Comparison of ENCODE assay signal across 20 cellular contexts in the genomic region with DNA sequence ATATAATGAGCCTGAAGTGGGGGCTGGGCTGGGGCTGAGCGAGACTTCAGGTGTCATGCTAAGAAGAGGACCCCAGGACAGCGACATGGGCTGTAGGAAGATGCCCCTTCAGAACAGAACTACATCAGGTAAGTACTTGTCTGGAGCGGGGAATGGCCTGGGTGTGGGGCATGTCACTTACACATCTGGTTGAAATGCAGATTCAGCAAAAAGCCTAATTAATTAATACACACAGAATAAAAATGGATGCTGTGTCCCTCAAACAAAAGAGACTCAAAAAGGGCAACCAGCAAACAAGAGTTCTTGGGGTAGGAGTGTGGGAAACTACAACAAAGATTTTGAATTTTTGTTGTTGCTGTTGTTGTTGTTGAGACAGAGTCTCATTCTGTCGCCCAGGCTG. TPM values are rescaled to one million over a fixed set of nuclear protein-coding genes. Genes with fewer than 3 reads are reported as not detected.
A peak's percentile ranks its signal among the peaks of the same experiment; 100 is the strongest.
DNase-seq lines count a peak whose midpoint lies in the region; ATAC-seq, FAIRE-seq and TF ChIP-seq lines count a peak whose summit lies in the region.
"Had no signal": no experiment of that assay in that cellular context is flagged by ENCODE, and none has a peak within 500 bp of the region (broad histone marks: within the 10 kb centered on the region; RNA-seq: fewer than 3 reads in every experiment).

No MANE protein-coding gene starts in this region.

- no peaks in the 10 kb centered on the region for H4K20me1 ChIP-seq in HepG2 (ENCODE audit: insufficient read depth, low read length)

- no peak overlapping the region for H2AFZ ChIP-seq in HepG2 (ENCODE audit: low read length)

- DNase-seq in T-helper 2 cell treated with Interferon-gamma antibody and Interleukin-4, amounts not matched to agents 5 μg/mL and 100 μg/mL, for 36 hours (ENCODE audit: low spot score) = no peak
- DNase-seq in T-helper 2 cell = no peak
- no peak for DNase-seq in HepG2 (ENCODE audit: low spot score)
- no peak for DNase-seq in right lobe of liver
- no peak for DNase-seq in activated CD8-positive, alpha-beta T cell treated with anti-CD3 and anti-CD28 coated beads for 36 hours
- DNase-seq in NCI-H2029 (lab: John Stamatoyannopoulos, UW) = no peak
- no peak for DNase-seq in A673 (ENCODE audit: low spot score)
- DNase-seq: 8988T, DMS79 treated with DMSO at 0.1 percent for 48 hours, GOT3, NCI-H1105, NCI-H2081 treated with DMSO at 0.1 percent for 48 hours, NCI-H446 treated with DMSO at 0.1 percent for 48 hours had no signal

- no peaks in the 10 kb centered on the region for H3K36me3 Mint-ChIP-seq in T-helper 2 cell treated with Interferon-gamma antibody and Interleukin-4, amounts not matched to agents 5 μg/mL and 100 μg/mL, for 36 hours (ENCODE audit: low read depth)
- no peaks in the 10 kb centered on the region for H3K36me3 Mint-ChIP-seq in activated CD8-positive, alpha-beta T cell treated with anti-CD3 and anti-CD28 coated beads for 36 hours (ENCODE audit: low read depth)

- H3K9me3 ChIP-seq in HepG2 (ENCODE audit: low read length) (no peaks in the 10 kb centered on the region), right lobe of liver (no peaks in the 10 kb centered on the region), neutrophil (no peaks in the 10 kb centered on the region), A673 (ENCODE audit: low read depth, low read length, poor library complexity, severe bottlenecking) (no peaks in the 10 kb centered on the region)

- TF ChIP-seq RAD21 in HepG2 (CRISPR knock-in tag; IDR thresholded peaks at IDR 0.05) = no peak

- CTCF ChIA-PET in HepG2 (lab: Yijun Ruan, JAX; ENCODE audit: low intra/inter-chr PET ratio, low total read pairs) (no interaction called here), A673 (lab: Charles Lee) (no interaction called here)
- CTCF ChIA-PET in activated CD8-positive, alpha-beta T cell treated with anti-CD3 and anti-CD28 coated beads for 36 hours (lab: Charles Lee) = interaction anchor here (0.8 to 3.1 kb wide), 15 partner anchors 8 to 186 kb away, joined by 3 to 29 read pairs (median 5); a partner anchor contains a TSS

- peak overlapping the region; percentile 83 for H3K4me3 Mint-ChIP-seq in T-helper 2 cell treated with Interferon-gamma antibody and Interleukin-4, amounts not matched to agents 5 μg/mL and 100 μg/mL, for 36 hours
- H3K4me3 Mint-ChIP-seq in activated CD8-positive, alpha-beta T cell treated with anti-CD3 and anti-CD28 coated beads for 36 hours = peak overlapping the region; percentile 69

- H3K4me1 Mint-ChIP-seq in T-helper 2 cell treated with Interferon-gamma antibody and Interleukin-4, amounts not matched to agents 5 μg/mL and 100 μg/mL, for 36 hours (ENCODE audit: low read depth) = peaks cover 39% of the 10 kb centered on the region
- H3K4me1 Mint-ChIP-seq in activated CD8-positive, alpha-beta T cell treated with anti-CD3 and anti-CD28 coated beads for 36 hours (ENCODE audit: low read depth) = peaks cover 41% of the 10 kb centered on the region

- TF ChIP-seq POLR2A in HepG2 (IDR thresholded peaks at IDR 0.05; ENCODE audit: insufficient read depth in 1 of 2, low read depth in 2 of 2, low read length in 2 of 2) = no peak
- TF ChIP-seq POLR2A in right lobe of liver (IDR thresholded peaks at IDR 0.05) = no peak

- FAIRE-seq in HepG2 (lab: Jason Lieb, UNC) = no peak
- FAIRE-seq: HTR-8/SVneo, RCC 7860 had no signal

- H3K79me2 ChIP-seq in HepG2 (ENCODE audit: insufficient read depth, low read length) = no peaks in the 10 kb centered on the region

- POLR2A ChIA-PET in HepG2 (lab: Yijun Ruan, JAX) = no interaction called here
- POLR2A ChIA-PET in activated CD8-positive, alpha-beta T cell treated with anti-CD3 and anti-CD28 coated beads for 36 hours (lab: Charles Lee) = interaction anchor here (0.7 to 2.1 kb wide), 3 partner anchors 10 to 39 kb away, joined by 3 to 11 read pairs (median 5); a partner anchor contains a TSS
- POLR2A ChIA-PET in A673 (lab: Charles Lee; ENCODE audit: low non-redundant PET) = no interaction called here

- H3K4me2 ChIP-seq in HepG2 (ENCODE audit: low read depth, low read length) = no peak overlapping the region

- H3K9ac ChIP-seq in HepG2 (ENCODE audit: insufficient read depth, low read depth, low read length) = no peak overlapping the region

- H3K4me3 ChIP-seq in HepG2 (replicated peaks in 1 of 3; ENCODE audit: insufficient read depth in 1 of 3, low read depth in 2 of 3, low read length in 3 of 3) = no peak overlapping the region
- no peak overlapping the region for H3K4me3 ChIP-seq in right lobe of liver
- peak overlapping the region in 1 of 2 experiments; percentile 79 for H3K4me3 ChIP-seq in neutrophil (ENCODE audit: low read depth in 1 of 2, low read length in 1 of 2)
- no peak overlapping the region for H3K4me3 ChIP-seq in A673 (ENCODE audit: low read depth, low read length, poor library complexity, severe bottlenecking)

- ATAC-seq in HepG2 (no peak), right lobe of liver (no peak)
- no peak for ATAC-seq in activated CD8-positive, alpha-beta T cell treated with anti-CD3 and anti-CD28 coated beads for 36 hours
- ATAC-seq: HCT116, Right ventricle myocardium inferior had no signal

- TF ChIP-seq EP300 in HepG2 (IDR thresholded peaks at IDR 0.05; ENCODE audit: low read depth in 2 of 2, low read length in 2 of 2) (no peak), HepG2 (CRISPR knock-in tag; IDR thresholded peaks at IDR 0.05; ENCODE audit: borderline replicate concordance) (no peak)

- H3K36me3 ChIP-seq in HepG2 (replicated peaks in 1 of 2; ENCODE audit: control insufficient read depth in 1 of 2, insufficient read depth in 2 of 2, low read length in 2 of 2) (no peaks in the 10 kb centered on the region), right lobe of liver (no peaks in the 10 kb centered on the region), neutrophil (peaks cover 21% of the 10 kb centered on the region), A673 (ENCODE audit: insufficient read depth, low read length, poor library complexity, severe bottlenecking) (no peaks in the 10 kb centered on the region)

- H3K27me3 Mint-ChIP-seq in T-helper 2 cell treated with Interferon-gamma antibody and Interleukin-4, amounts not matched to agents 5 μg/mL and 100 μg/mL, for 36 hours (ENCODE audit: low read depth) = no peaks in the 10 kb centered on the region
- H3K27me3 Mint-ChIP-seq in activated CD8-positive, alpha-beta T cell treated with anti-CD3 and anti-CD28 coated beads for 36 hours = no peaks in the 10 kb centered on the region

- H3K4me1 ChIP-seq in HepG2 (ENCODE audit: insufficient read depth, low read length) = peaks cover 7% of the 10 kb centered on the region; the same call in 1 of the 2 replicates
- no peaks in the 10 kb centered on the region for H3K4me1 ChIP-seq in right lobe of liver
- H3K4me1 ChIP-seq in neutrophil (ENCODE audit: control insufficient read depth in 1 of 2, insufficient read depth in 1 of 2, low read depth in 1 of 2, low read length in 1 of 2) = peaks cover 36 to 57% of the 10 kb centered on the region in 2 experiments
- H3K4me1 ChIP-seq in A673 (ENCODE audit: insufficient read depth, low read length, poor library complexity, severe bottlenecking) = no peaks in the 10 kb centered on the region

- 57% methylated on average over 4 of the region's 4 CpGs for WGBS in HepG2 (ENCODE audit: low lambda C conversion rate)
- WGBS in right lobe of liver (ENCODE audit: insufficient coverage, low coverage, low lambda C conversion rate, missing lambda C conversion rate) = no CpG with 5 or more reads among the region's 4 CpGs

- H3K27ac Mint-ChIP-seq in T-helper 2 cell treated with Interferon-gamma antibody and Interleukin-4, amounts not matched to agents 5 μg/mL and 100 μg/mL, for 36 hours = no peak overlapping the region
- H3K27ac Mint-ChIP-seq in activated CD8-positive, alpha-beta T cell treated with anti-CD3 and anti-CD28 coated beads for 36 hours = no peak overlapping the region

- BruUV-seq in HepG2 (replicated peaks; lab: Mats Ljungman, UMichigan) = no TSS peak
- no TSS peak for BruUV-seq in A673 (replicated peaks; lab: Mats Ljungman, UMichigan)

- in situ Hi-C loops in HepG2 (cut with HindIII; ENCODE audit: extremely low pct_ligation_motif_present, low pct_unique_long_range_greater_than_20kb) = no loop called here

- no peaks in the 10 kb centered on the region for H3K9me3 Mint-ChIP-seq in T-helper 2 cell treated with Interferon-gamma antibody and Interleukin-4, amounts not matched to agents 5 μg/mL and 100 μg/mL, for 36 hours
- no peaks in the 10 kb centered on the region for H3K9me3 Mint-ChIP-seq in activated CD8-positive, alpha-beta T cell treated with anti-CD3 and anti-CD28 coated beads for 36 hours

- H3K27me3 ChIP-seq in HepG2 (ENCODE audit: control insufficient read depth in 1 of 2, insufficient read depth in 2 of 2, low read length in 2 of 2) (peaks cover 5 to 25% of the 10 kb centered on the region in 2 experiments; a peak in 4 of 5 replicates), right lobe of liver (no peaks in the 10 kb centered on the region), neutrophil (no peaks in the 10 kb centered on the region), A673 (replicated peaks; ENCODE audit: insufficient read depth, low read depth, low read length, poor library complexity) (no peaks in the 10 kb centered on the region)

- intact Hi-C loops in HepG2 (cut with micrococcal nuclease; ENCODE audit: unreplicated experiment) = no loop called here
- intact Hi-C loops in right lobe of liver (cut with DNase I) = no loop called here
- intact Hi-C loops in activated CD8-positive, alpha-beta T cell treated with anti-CD3 and anti-CD28 coated beads for 36 hours (cut with micrococcal nuclease) = no loop called here
- intact Hi-C loops in A673 (cut with micrococcal nuclease; ENCODE audit: unreplicated experiment) = no loop called here

- no peak for TF ChIP-seq CTCF in HepG2 (CRISPR knock-in tag; IDR thresholded peaks at IDR 0.05)
- TF ChIP-seq CTCF in right lobe of liver (IDR thresholded peaks at IDR 0.05) = no peak
- TF ChIP-seq CTCF in activated CD8-positive, alpha-beta T cell treated with anti-CD3 and anti-CD28 coated beads for 36 hours (IDR thresholded peaks at IDR 0.05) = no peak
- no peak for TF ChIP-seq CTCF in neutrophil (IDR thresholded peaks at IDR 0.05)
- TF ChIP-seq CTCF in A673 (conservative IDR thresholded peaks at IDR 0.05; ENCODE audit: low read depth, low read length) = no peak

- H3K27ac ChIP-seq in HepG2 (ENCODE audit: extremely low read length, insufficient read depth, low read length) (no peak overlapping the region), right lobe of liver (no peak overlapping the region), neutrophil (peak overlapping the region; percentile 90), A673 (ENCODE audit: low read depth, low read length, poor library complexity, severe bottlenecking) (no peak overlapping the region)

RNA-seq across cellular contexts. Expression of a gene that starts 11.8 kb away (rescaled TPM):
- total RNA-seq in HepG2 (2016; rRNA removed; fragmentation: Illumina TruSeq; extraction: Trizol) (not detected in 2 replicates), right lobe of liver (under 1 TPM in 3 of 6 experiments, not detected in 3; 0.44 to 0.83 (median 0.55) TPM), A673 (2021) (not detected in 2 replicates)
- total RNA-seq in HepG2 (2016; cell fraction: cytosol; rRNA removed; fragmentation: Illumina TruSeq; extraction: Trizol; ENCODE audit: low read depth) = not detected in 2 replicates
- not detected in 2 replicates for total RNA-seq in HepG2 (2016; cell fraction: insoluble cytoplasmic fraction; rRNA removed; fragmentation: Illumina TruSeq; extraction: Trizol)
- total RNA-seq in HepG2 (2016; cell fraction: membrane; rRNA removed; fragmentation: Illumina TruSeq; extraction: Trizol) = not detected in 2 replicates
- not detected in 2 replicates for total RNA-seq in HepG2 (2016; cell fraction: nucleus; rRNA removed; fragmentation: Illumina TruSeq; extraction: Trizol)
- not detected in 2 replicates for polyA plus RNA-seq in HepG2 (2011; rRNA removed)
- not detected in 2 replicates for polyA plus RNA-seq in HepG2 (2011; cell fraction: cytosol; rRNA removed)
- not detected in 2 replicates for polyA plus RNA-seq in HepG2 (2011; cell fraction: nucleus; rRNA removed)
- polyA plus RNA-seq in HepG2 (2012) = not detected in 2 replicates
- polyA plus RNA-seq in HepG2 (2016; cell fraction: cytosol; fragmentation: Illumina TruSeq; extraction: Trizol; ENCODE audit: low read depth) = not detected in 2 replicates
- polyA plus RNA-seq in HepG2 (2016; cell fraction: insoluble cytoplasmic fraction; fragmentation: Illumina TruSeq; extraction: Trizol; ENCODE audit: low read depth) = not detected in 2 replicates
- not detected in 2 replicates for polyA plus RNA-seq in HepG2 (2016; cell fraction: membrane; fragmentation: Illumina TruSeq; extraction: Trizol; ENCODE audit: low read depth)
- polyA plus RNA-seq in HepG2 (2016; cell fraction: nucleus; fragmentation: Illumina TruSeq; extraction: Trizol; ENCODE audit: insufficient read depth, low read depth) = not detected in 2 replicates
- polyA minus RNA-seq in HepG2 (2011; rRNA and poly(A)+ RNA removed; ENCODE audit: low replicate concordance) = not detected in 2 replicates
- polyA minus RNA-seq in HepG2 (2011; cell fraction: cytosol; rRNA and poly(A)+ RNA removed) = not detected in 2 replicates
- not detected in 2 replicates for polyA minus RNA-seq in HepG2 (2011; cell fraction: nucleus; rRNA and poly(A)+ RNA removed)
- total RNA-seq in activated CD8-positive, alpha-beta T cell treated with anti-CD3 and anti-CD28 coated beads for 36 hours = under 1 TPM in 1 of 2 experiments, not detected in 1; 0.29 TPM
- total RNA-seq: G401 had no signal
- polyA plus RNA-seq: BJ had no signal

RNA-seq across cellular contexts. Expression of a gene that starts 13.5 kb away (rescaled TPM):
- 20.6 and 29.2 TPM in 2 replicates for total RNA-seq in HepG2 (2016; rRNA removed; fragmentation: Illumina TruSeq; extraction: Trizol)
- total RNA-seq in HepG2 (2016; cell fraction: cytosol; rRNA removed; fragmentation: Illumina TruSeq; extraction: Trizol; ENCODE audit: low read depth) = 14.7 and 15.6 TPM in 2 replicates
- total RNA-seq in HepG2 (2016; cell fraction: insoluble cytoplasmic fraction; rRNA removed; fragmentation: Illumina TruSeq; extraction: Trizol) = 18.9 and 30.0 TPM in 2 replicates
- 39.9 and 42.8 TPM in 2 replicates for total RNA-seq in HepG2 (2016; cell fraction: membrane; rRNA removed; fragmentation: Illumina TruSeq; extraction: Trizol)
- 19.8 and 22.0 TPM in 2 replicates for total RNA-seq in HepG2 (2016; cell fraction: nucleus; rRNA removed; fragmentation: Illumina TruSeq; extraction: Trizol)
- 48.7 and 62.0 TPM in 2 replicates for polyA plus RNA-seq in HepG2 (2011; rRNA removed)
- polyA plus RNA-seq in HepG2 (2011; cell fraction: cytosol; rRNA removed) = 53.5 and 62.3 TPM in 2 replicates
- polyA plus RNA-seq in HepG2 (2011; cell fraction: nucleus; rRNA removed) = 50.7 and 56.5 TPM in 2 replicates
- polyA plus RNA-seq in HepG2 (2012) = 36.1 and 48.8 TPM in 2 replicates
- 21.8 and 24.0 TPM in 2 replicates for polyA plus RNA-seq in HepG2 (2016; cell fraction: cytosol; fragmentation: Illumina TruSeq; extraction: Trizol; ENCODE audit: low read depth)
- 31.5 and 37.2 TPM in 2 replicates for polyA plus RNA-seq in HepG2 (2016; cell fraction: insoluble cytoplasmic fraction; fragmentation: Illumina TruSeq; extraction: Trizol; ENCODE audit: low read depth)
- 48.5 and 52.0 TPM in 2 replicates for polyA plus RNA-seq in HepG2 (2016; cell fraction: membrane; fragmentation: Illumina TruSeq; extraction: Trizol; ENCODE audit: low read depth)
- polyA plus RNA-seq in HepG2 (2016; cell fraction: nucleus; fragmentation: Illumina TruSeq; extraction: Trizol; ENCODE audit: insufficient read depth, low read depth) = 51.6 and 59.3 TPM in 2 replicates
- polyA minus RNA-seq in HepG2 (2011; rRNA and poly(A)+ RNA removed; ENCODE audit: low replicate concordance) = 1.7 and 102 TPM in 2 replicates
- 14.7 and 19.2 TPM in 2 replicates for polyA minus RNA-seq in HepG2 (2011; cell fraction: cytosol; rRNA and poly(A)+ RNA removed)
- 16.0 and 25.4 TPM in 2 replicates for polyA minus RNA-seq in HepG2 (2011; cell fraction: nucleus; rRNA and poly(A)+ RNA removed)
- total RNA-seq in right lobe of liver = 1 to 10 TPM; 1.6 to 9.6 (median 5.4) TPM
- total RNA-seq in activated CD8-positive, alpha-beta T cell treated with anti-CD3 and anti-CD28 coated beads for 36 hours = 10 to 100 TPM; 48.0 to 49.4 TPM
- total RNA-seq in A673 (2021) = 25.5 and 31.1 TPM in 2 replicates

RNA-seq across cellular contexts. Expression of a gene that starts 24.8 kb away (rescaled TPM):
- total RNA-seq in HepG2 (2016; rRNA removed; fragmentation: Illumina TruSeq; extraction: Trizol) = 1.7 and 1.9 TPM in 2 replicates
- 0.30 TPM in 1 of 2 replicates, not detected in the other for total RNA-seq in HepG2 (2016; cell fraction: cytosol; rRNA removed; fragmentation: Illumina TruSeq; extraction: Trizol; ENCODE audit: low read depth)
- total RNA-seq in HepG2 (2016; cell fraction: insoluble cytoplasmic fraction; rRNA removed; fragmentation: Illumina TruSeq; extraction: Trizol) = 2.0 TPM in 2 replicates
- 0.77 and 0.93 TPM in 2 replicates for total RNA-seq in HepG2 (2016; cell fraction: membrane; rRNA removed; fragmentation: Illumina TruSeq; extraction: Trizol)
- 1.3 and 1.6 TPM in 2 replicates for total RNA-seq in HepG2 (2016; cell fraction: nucleus; rRNA removed; fragmentation: Illumina TruSeq; extraction: Trizol)
- polyA plus RNA-seq in HepG2 (2011; rRNA removed) = 2.9 and 3.0 TPM in 2 replicates
- 2.0 and 3.6 TPM in 2 replicates for polyA plus RNA-seq in HepG2 (2011; cell fraction: cytosol; rRNA removed)
- polyA plus RNA-seq in HepG2 (2011; cell fraction: nucleus; rRNA removed) = 3.5 and 4.0 TPM in 2 replicates
- polyA plus RNA-seq in HepG2 (2012) = 2.3 and 2.4 TPM in 2 replicates
- polyA plus RNA-seq in HepG2 (2016; cell fraction: cytosol; fragmentation: Illumina TruSeq; extraction: Trizol; ENCODE audit: low read depth) = 0.19 TPM in 1 of 2 replicates, not detected in the other
- 1.5 and 2.0 TPM in 2 replicates for polyA plus RNA-seq in HepG2 (2016; cell fraction: insoluble cytoplasmic fraction; fragmentation: Illumina TruSeq; extraction: Trizol; ENCODE audit: low read depth)
- 0.64 and 0.72 TPM in 2 replicates for polyA plus RNA-seq in HepG2 (2016; cell fraction: membrane; fragmentation: Illumina TruSeq; extraction: Trizol; ENCODE audit: low read depth)
- polyA plus RNA-seq in HepG2 (2016; cell fraction: nucleus; fragmentation: Illumina TruSeq; extraction: Trizol; ENCODE audit: insufficient read depth, low read depth) = 2.1 TPM in 2 replicates
- 2.2 and 5.1 TPM in 2 replicates for polyA minus RNA-seq in HepG2 (2011; rRNA and poly(A)+ RNA removed; ENCODE audit: low replicate concordance)
- 2.7 and 3.4 TPM in 2 replicates for polyA minus RNA-seq in HepG2 (2011; cell fraction: cytosol; rRNA and poly(A)+ RNA removed)
- 3.2 and 6.3 TPM in 2 replicates for polyA minus RNA-seq in HepG2 (2011; cell fraction: nucleus; rRNA and poly(A)+ RNA removed)
- 1 to 10 TPM in 2 of 6 experiments, under 1 TPM in 3, not detected in 1; 0.69 to 1.6 (median 0.90) TPM for total RNA-seq in right lobe of liver
- total RNA-seq in activated CD8-positive, alpha-beta T cell treated with anti-CD3 and anti-CD28 coated beads for 36 hours = 1 to 10 TPM; 5.4 to 6.2 TPM
- total RNA-seq in A673 (2021) = 5.5 and 7.1 TPM in 2 replicates

RNA-seq across cellular contexts. Expression of a gene that starts 38.6 kb away (rescaled TPM):
- total RNA-seq in HepG2 (2016; rRNA removed; fragmentation: Illumina TruSeq; extraction: Trizol) = 83.0 and 120 TPM in 2 replicates
- 262 and 384 TPM in 2 replicates for total RNA-seq in HepG2 (2016; cell fraction: cytosol; rRNA removed; fragmentation: Illumina TruSeq; extraction: Trizol; ENCODE audit: low read depth)
- 80.2 and 129 TPM in 2 replicates for total RNA-seq in HepG2 (2016; cell fraction: insoluble cytoplasmic fraction; rRNA removed; fragmentation: Illumina TruSeq; extraction: Trizol)
- total RNA-seq in HepG2 (2016; cell fraction: membrane; rRNA removed; fragmentation: Illumina TruSeq; extraction: Trizol) = 165 and 224 TPM in 2 replicates
- total RNA-seq in HepG2 (2016; cell fraction: nucleus; rRNA removed; fragmentation: Illumina TruSeq; extraction: Trizol) = 56.6 and 61.7 TPM in 2 replicates
- 152 and 167 TPM in 2 replicates for polyA plus RNA-seq in HepG2 (2011; rRNA removed)
- 201 and 220 TPM in 2 replicates for polyA plus RNA-seq in HepG2 (2011; cell fraction: cytosol; rRNA removed)
- polyA plus RNA-seq in HepG2 (2011; cell fraction: nucleus; rRNA removed) = 45.6 and 74.1 TPM in 2 replicates
- 78.5 and 108 TPM in 2 replicates for polyA plus RNA-seq in HepG2 (2012)
- polyA plus RNA-seq in HepG2 (2016; cell fraction: cytosol; fragmentation: Illumina TruSeq; extraction: Trizol; ENCODE audit: low read depth) = 345 and 456 TPM in 2 replicates
- polyA plus RNA-seq in HepG2 (2016; cell fraction: insoluble cytoplasmic fraction; fragmentation: Illumina TruSeq; extraction: Trizol; ENCODE audit: low read depth) = 86.2 and 89.6 TPM in 2 replicates
- polyA plus RNA-seq in HepG2 (2016; cell fraction: membrane; fragmentation: Illumina TruSeq; extraction: Trizol; ENCODE audit: low read depth) = 169 and 229 TPM in 2 replicates
- 90.2 and 116 TPM in 2 replicates for polyA plus RNA-seq in HepG2 (2016; cell fraction: nucleus; fragmentation: Illumina TruSeq; extraction: Trizol; ENCODE audit: insufficient read depth, low read depth)
- 41.9 and 49.9 TPM in 2 replicates for polyA minus RNA-seq in HepG2 (2011; rRNA and poly(A)+ RNA removed; ENCODE audit: low replicate concordance)
- polyA minus RNA-seq in HepG2 (2011; cell fraction: cytosol; rRNA and poly(A)+ RNA removed) = 32.4 and 34.8 TPM in 2 replicates
- polyA minus RNA-seq in HepG2 (2011; cell fraction: nucleus; rRNA and poly(A)+ RNA removed) = 23.4 and 35.9 TPM in 2 replicates
- 10 to 100 TPM in 4 of 6 experiments, 1 to 10 TPM in 2; 8.4 to 30.5 (median 14.0) TPM for total RNA-seq in right lobe of liver
- 10 to 100 TPM; 99.0 to 99.7 TPM for total RNA-seq in activated CD8-positive, alpha-beta T cell treated with anti-CD3 and anti-CD28 coated beads for 36 hours
- 47.9 and 49.8 TPM in 2 replicates for total RNA-seq in A673 (2021)

RNA-seq across cellular contexts. Expression of a gene that starts 41.1 kb away (rescaled TPM):
- 18.7 and 19.0 TPM in 2 replicates for total RNA-seq in HepG2 (2016; rRNA removed; fragmentation: Illumina TruSeq; extraction: Trizol)
- 6.7 and 7.1 TPM in 2 replicates for total RNA-seq in HepG2 (2016; cell fraction: cytosol; rRNA removed; fragmentation: Illumina TruSeq; extraction: Trizol; ENCODE audit: low read depth)
- 18.5 and 19.5 TPM in 2 replicates for total RNA-seq in HepG2 (2016; cell fraction: insoluble cytoplasmic fraction; rRNA removed; fragmentation: Illumina TruSeq; extraction: Trizol)
- total RNA-seq in HepG2 (2016; cell fraction: membrane; rRNA removed; fragmentation: Illumina TruSeq; extraction: Trizol) = 12.7 and 13.2 TPM in 2 replicates
- 24.4 and 27.5 TPM in 2 replicates for total RNA-seq in HepG2 (2016; cell fraction: nucleus; rRNA removed; fragmentation: Illumina TruSeq; extraction: Trizol)
- polyA plus RNA-seq in HepG2 (2011; rRNA removed) = 21.0 and 30.8 TPM in 2 replicates
- 10.3 and 11.7 TPM in 2 replicates for polyA plus RNA-seq in HepG2 (2011; cell fraction: cytosol; rRNA removed)
- 74.0 and 103 TPM in 2 replicates for polyA plus RNA-seq in HepG2 (2011; cell fraction: nucleus; rRNA removed)
- polyA plus RNA-seq in HepG2 (2012) = 12.9 and 15.4 TPM in 2 replicates
- polyA plus RNA-seq in HepG2 (2016; cell fraction: cytosol; fragmentation: Illumina TruSeq; extraction: Trizol; ENCODE audit: low read depth) = 3.7 and 4.7 TPM in 2 replicates
- 15.5 and 18.0 TPM in 2 replicates for polyA plus RNA-seq in HepG2 (2016; cell fraction: insoluble cytoplasmic fraction; fragmentation: Illumina TruSeq; extraction: Trizol; ENCODE audit: low read depth)
- 7.7 and 9.3 TPM in 2 replicates for polyA plus RNA-seq in HepG2 (2016; cell fraction: membrane; fragmentation: Illumina TruSeq; extraction: Trizol; ENCODE audit: low read depth)
- polyA plus RNA-seq in HepG2 (2016; cell fraction: nucleus; fragmentation: Illumina TruSeq; extraction: Trizol; ENCODE audit: insufficient read depth, low read depth) = 34.2 and 36.3 TPM in 2 replicates
- polyA minus RNA-seq in HepG2 (2011; rRNA and poly(A)+ RNA removed; ENCODE audit: low replicate concordance) = 27.6 and 35.2 TPM in 2 replicates
- 6.0 and 6.2 TPM in 2 replicates for polyA minus RNA-seq in HepG2 (2011; cell fraction: cytosol; rRNA and poly(A)+ RNA removed)
- 23.8 and 26.7 TPM in 2 replicates for polyA minus RNA-seq in HepG2 (2011; cell fraction: nucleus; rRNA and poly(A)+ RNA removed)
- 10 to 100 TPM; 25.8 to 41.7 (median 33.6) TPM for total RNA-seq in right lobe of liver
- 1 to 10 TPM; 3.2 to 4.4 TPM for total RNA-seq in activated CD8-positive, alpha-beta T cell treated with anti-CD3 and anti-CD28 coated beads for 36 hours
- 8.2 and 9.5 TPM in 2 replicates for total RNA-seq in A673 (2021)
